In genomic region chr11:79437981-79438630, GRCh38 we compare ENCODE assay signal across 10 cellular contexts. TPM values are rescaled to one million over a fixed set of nuclear protein-coding genes. Genes with fewer than 3 reads are reported as not detected.
DNase-seq lines count a peak whose midpoint lies in the region; ATAC-seq lines count a peak whose summit lies in the region.
"Had no signal": no experiment of that assay in that cellular context is flagged by ENCODE, and none has a peak within 500 bp of the region (broad histone marks: within the 10 kb centered on the region; RNA-seq: fewer than 3 reads in every experiment).

No MANE protein-coding gene starts in this region.

- no CpG with 5 or more reads among the region's 31 CpGs for WGBS in iPS DF 6.9 (ENCODE audit: insufficient coverage, insufficient read length)

- H3K4me1 ChIP-seq in iPS DF 6.9 (ENCODE audit: control insufficient read depth, insufficient read depth, low read length): no peaks in the 10 kb centered on the region; the same call in 1 of the 2 replicates

- ATAC-seq in stimulated activated naive B cell treated with anti-CD40 and anti-IgM and Interleukin-4, amounts not matched to agents 10 μg/mL and 1 μg/mL and 100 μg/mL, for 72 hours (replicated peaks): no peak
- ATAC-seq in HG02970 (IDR thresholded peaks at IDR 0.05; ENCODE audit: low FRiP score, unreplicated experiment): no peak

- peaks cover 68% of the 10 kb centered on the region for H3K27me3 Mint-ChIP-seq in activated T-helper 1 cell treated with anti-CD3 and anti-CD28 coated beads, Interleukin-12 subunit alpha, Interleukin-12 subunit beta, Interleukin-2, Interleukin-4 antibody, amounts not matched to agents 30 ng/mL and 10 ng/mL and 1 ng/mL, durations not matched to agents 14 hours and 24 hours and 36 hours (ENCODE audit: insufficient read depth)
- H3K27me3 Mint-ChIP-seq in stimulated activated naive B cell treated with anti-CD40 and anti-IgM and Interleukin-4, amounts not matched to agents 10 μg/mL and 1 μg/mL and 100 μg/mL, for 72 hours: peaks cover 51 to 82% of the 10 kb centered on the region in 2 donors

- H3K9me3 ChIP-seq in iPS DF 6.9 (ENCODE audit: control insufficient read depth, insufficient read depth, low read length): no peaks in the 10 kb centered on the region

- DNase-seq in NCI-H82 (lab: John Stamatoyannopoulos, UW): peak; percentile 22
- DNase-seq in NCI-H82 treated with DMSO at 0.1 percent for 48 hours (lab: John Stamatoyannopoulos, UW; ENCODE audit: unreplicated experiment): no peak
- no peak for DNase-seq in activated T-helper 1 cell treated with anti-CD3 and anti-CD28 coated beads, Interleukin-12 subunit alpha, Interleukin-12 subunit beta, Interleukin-2, Interleukin-4 antibody, amounts not matched to agents 30 ng/mL and 10 ng/mL and 1 ng/mL, durations not matched to agents 14 hours and 24 hours and 36 hours (ENCODE audit: low spot score)
- no peak for DNase-seq in iPS DF 6.9 (ENCODE audit: low read depth, low spot score)
- no peak for DNase-seq in stimulated activated naive B cell treated with anti-CD40 and anti-IgM and Interleukin-4, amounts not matched to agents 10 μg/mL and 1 μg/mL and 100 μg/mL, for 72 hours
- no peak for DNase-seq in HuH-7.5 (ENCODE audit: low spot score)
- no peak for DNase-seq in globus pallidus (ENCODE audit: low spot score)
- DNase-seq: DND-41 had no signal

- H3K27me3 ChIP-seq in iPS DF 6.9 (ENCODE audit: control insufficient read depth, insufficient read depth, low read length): peaks cover 41% of the 10 kb centered on the region

- peaks cover 7% of the 10 kb centered on the region for H3K4me1 Mint-ChIP-seq in activated T-helper 1 cell treated with anti-CD3 and anti-CD28 coated beads, Interleukin-12 subunit alpha, Interleukin-12 subunit beta, Interleukin-2, Interleukin-4 antibody, amounts not matched to agents 30 ng/mL and 10 ng/mL and 1 ng/mL, durations not matched to agents 14 hours and 24 hours and 36 hours (ENCODE audit: low read depth)
- H3K4me1 Mint-ChIP-seq in stimulated activated naive B cell treated with anti-CD40 and anti-IgM and Interleukin-4, amounts not matched to agents 10 μg/mL and 1 μg/mL and 100 μg/mL, for 72 hours: peaks cover 26 to 36% of the 10 kb centered on the region in 2 donors

- no peaks in the 10 kb centered on the region for H3K36me3 Mint-ChIP-seq in activated T-helper 1 cell treated with anti-CD3 and anti-CD28 coated beads, Interleukin-12 subunit alpha, Interleukin-12 subunit beta, Interleukin-2, Interleukin-4 antibody, amounts not matched to agents 30 ng/mL and 10 ng/mL and 1 ng/mL, durations not matched to agents 14 hours and 24 hours and 36 hours (ENCODE audit: low read depth)
- peaks cover 0 to 3% of the 10 kb centered on the region in 2 donors for H3K36me3 Mint-ChIP-seq in stimulated activated naive B cell treated with anti-CD40 and anti-IgM and Interleukin-4, amounts not matched to agents 10 μg/mL and 1 μg/mL and 100 μg/mL, for 72 hours

- H3K27ac Mint-ChIP-seq in activated T-helper 1 cell treated with anti-CD3 and anti-CD28 coated beads, Interleukin-12 subunit alpha, Interleukin-12 subunit beta, Interleukin-2, Interleukin-4 antibody, amounts not matched to agents 30 ng/mL and 10 ng/mL and 1 ng/mL, durations not matched to agents 14 hours and 24 hours and 36 hours: no peak overlapping the region
- H3K27ac Mint-ChIP-seq in stimulated activated naive B cell treated with anti-CD40 and anti-IgM and Interleukin-4, amounts not matched to agents 10 μg/mL and 1 μg/mL and 100 μg/mL, for 72 hours: peak overlapping the region; percentile 62

- H3K27ac ChIP-seq in iPS DF 6.9 (ENCODE audit: low read length): no peak overlapping the region

- peak overlapping the region; percentile 39 for H3K4me3 Mint-ChIP-seq in activated T-helper 1 cell treated with anti-CD3 and anti-CD28 coated beads, Interleukin-12 subunit alpha, Interleukin-12 subunit beta, Interleukin-2, Interleukin-4 antibody, amounts not matched to agents 30 ng/mL and 10 ng/mL and 1 ng/mL, durations not matched to agents 14 hours and 24 hours and 36 hours
- peak overlapping the region; percentile 51 to 77 for H3K4me3 Mint-ChIP-seq in stimulated activated naive B cell treated with anti-CD40 and anti-IgM and Interleukin-4, amounts not matched to agents 10 μg/mL and 1 μg/mL and 100 μg/mL, for 72 hours

- no peaks in the 10 kb centered on the region for H3K9me3 Mint-ChIP-seq in activated T-helper 1 cell treated with anti-CD3 and anti-CD28 coated beads, Interleukin-12 subunit alpha, Interleukin-12 subunit beta, Interleukin-2, Interleukin-4 antibody, amounts not matched to agents 30 ng/mL and 10 ng/mL and 1 ng/mL, durations not matched to agents 14 hours and 24 hours and 36 hours
- H3K9me3 Mint-ChIP-seq in stimulated activated naive B cell treated with anti-CD40 and anti-IgM and Interleukin-4, amounts not matched to agents 10 μg/mL and 1 μg/mL and 100 μg/mL, for 72 hours: peaks cover 0 to 3% of the 10 kb centered on the region in 2 donors

- H3K4me3 ChIP-seq in iPS DF 6.9 (ENCODE audit: low read length): peak overlapping the region; percentile 50; the same call in 1 of the 2 replicates

- intact Hi-C loops in activated T-helper 1 cell treated with anti-CD3 and anti-CD28 coated beads, Interleukin-12 subunit alpha, Interleukin-12 subunit beta, Interleukin-2, Interleukin-4 antibody, amounts not matched to agents 30 ng/mL and 10 ng/mL and 1 ng/mL, durations not matched to agents 14 hours and 24 hours and 36 hours (cut with micrococcal nuclease): no loop called here

- H3K36me3 ChIP-seq in iPS DF 6.9 (ENCODE audit: control insufficient read depth, insufficient read depth, low read length): no peaks in the 10 kb centered on the region

RNA-seq across cellular contexts. Expression of gene TENM4, which starts 2.7 kb away (rescaled TPM):
- total RNA-seq in activated T-helper 1 cell treated with anti-CD3 and anti-CD28 coated beads, Interleukin-12 subunit alpha, Interleukin-12 subunit beta, Interleukin-2, Interleukin-4 antibody, amounts not matched to agents 30 ng/mL and 10 ng/mL and 1 ng/mL, durations not matched to agents 14 hours and 24 hours and 36 hours: 0.03 TPM in 1 of 2 replicates, not detected in the other
- total RNA-seq: T-helper 2 cell treated with Interferon-gamma antibody and Interleukin-4, amounts not matched to agents 100 ng/mL and 5 ng/mL, for 36 hours had no signal
